In the genomic region with DNA sequence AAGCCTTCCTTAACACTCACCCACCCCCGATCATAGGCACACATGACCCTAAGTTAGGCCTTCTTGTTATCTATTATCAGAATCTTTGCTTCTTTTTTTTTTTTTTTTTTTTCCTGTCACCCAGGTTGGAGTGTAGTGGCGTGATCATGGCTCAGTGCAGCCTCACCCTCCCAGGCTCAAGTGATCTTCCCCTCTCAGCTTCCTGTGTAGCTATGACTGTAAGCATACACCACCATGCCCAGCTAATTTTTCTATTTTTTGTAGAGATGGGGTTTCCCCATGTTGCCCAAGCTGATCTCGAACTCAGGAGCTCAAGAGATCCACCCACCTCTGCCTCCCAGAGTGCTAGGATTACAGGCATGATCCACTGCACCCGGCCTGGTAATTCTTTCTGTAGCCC, we compare ENCODE assay signal across 20 cellular contexts.
"Had no signal": no experiment of that assay in that cellular context is flagged by ENCODE, and none has a peak within 500 bp of the region (broad histone marks: within the 10 kb centered on the region; RNA-seq: fewer than 3 reads in every experiment).

No MANE protein-coding gene starts in this region.

- H3K4me3 Mint-ChIP-seq: effector memory CD8-positive, alpha-beta T cell; natural killer cell treated with Interleukin-12 subunit alpha and Interleukin-12 subunit beta and Interleukin-15 and Interleukin-18, amount 100 ng/mL, for 72 hours; neural progenitor cell had no signal

- H3K27me3 Mint-ChIP-seq: effector memory CD8-positive, alpha-beta T cell; natural killer cell treated with Interleukin-12 subunit alpha and Interleukin-12 subunit beta and Interleukin-15 and Interleukin-18, amount 100 ng/mL, for 72 hours had no signal

- H3K27ac Mint-ChIP-seq: effector memory CD8-positive, alpha-beta T cell; natural killer cell treated with Interleukin-12 subunit alpha and Interleukin-12 subunit beta and Interleukin-15 and Interleukin-18, amount 100 ng/mL, for 72 hours had no signal

- H3K9me3 Mint-ChIP-seq: effector memory CD8-positive, alpha-beta T cell; neural progenitor cell had no signal

- H3K36me3 Mint-ChIP-seq: natural killer cell treated with Interleukin-12 subunit alpha and Interleukin-12 subunit beta and Interleukin-15 and Interleukin-18, amount 100 ng/mL, for 72 hours had no signal

- ATAC-seq: effector memory CD8-positive, alpha-beta T cell; left cardiac atrium; lower lobe of right lung; natural killer cell treated with Interleukin-12 subunit alpha and Interleukin-12 subunit beta and Interleukin-15 and Interleukin-18, amount 100 ng/mL, for 72 hours; right cardiac atrium had no signal

- DNase-seq: effector memory CD8-positive, alpha-beta T cell; foreskin keratinocyte; head of caudate nucleus; kidney; left cardiac atrium; left ventricle myocardium inferior; lower lobe of right lung; mesenchymal stem cell; midbrain; nucleus accumbens; ovary; right cardiac atrium; small intestine; stimulated activated CD4-positive, alpha-beta T cell treated with anti-CD3 and anti-CD28 coated beads, Interleukin-12 subunit alpha, Interleukin-12 subunit beta, amount 100 ng/mL, for 4 hours; stimulated activated naive CD4-positive, alpha-beta T cell; stomach; substantia nigra; transverse colon had no signal
